In genomic region chr16:82081271-82081670, GRCh38 we compare ENCODE assay signal across 1 cellular context.
TF ChIP-seq lines count a peak whose summit lies in the region.

No MANE protein-coding gene starts in this region.

TF ChIP-seq in IMR-90, 13 proteins besides CTCF, POLR2A, EP300 and RAD21 (continued from another document):
- TF ChIP-seq USF2 (IDR thresholded peaks at IDR 0.05; ENCODE audit: low read depth, low read length) = no peak
- no peak for TF ChIP-seq BHLHE40 (IDR thresholded peaks at IDR 0.05; ENCODE audit: low read depth, low read length)
- TF ChIP-seq RCOR1 (IDR thresholded peaks at IDR 0.05; ENCODE audit: insufficient replicate concordance, low read length) = no peak
- no peak for TF ChIP-seq CHD1 (IDR thresholded peaks at IDR 0.05; ENCODE audit: low read depth, low read length)
- TF ChIP-seq ELK1 (IDR thresholded peaks at IDR 0.05; ENCODE audit: borderline replicate concordance, low read depth, low read length) = no peak
- TF ChIP-seq NFE2L2 (IDR thresholded peaks at IDR 0.05; ENCODE audit: low read depth, low read length) = no peak
